Comparison of ENCODE assay signal across 10 cellular contexts in the genomic region with DNA sequence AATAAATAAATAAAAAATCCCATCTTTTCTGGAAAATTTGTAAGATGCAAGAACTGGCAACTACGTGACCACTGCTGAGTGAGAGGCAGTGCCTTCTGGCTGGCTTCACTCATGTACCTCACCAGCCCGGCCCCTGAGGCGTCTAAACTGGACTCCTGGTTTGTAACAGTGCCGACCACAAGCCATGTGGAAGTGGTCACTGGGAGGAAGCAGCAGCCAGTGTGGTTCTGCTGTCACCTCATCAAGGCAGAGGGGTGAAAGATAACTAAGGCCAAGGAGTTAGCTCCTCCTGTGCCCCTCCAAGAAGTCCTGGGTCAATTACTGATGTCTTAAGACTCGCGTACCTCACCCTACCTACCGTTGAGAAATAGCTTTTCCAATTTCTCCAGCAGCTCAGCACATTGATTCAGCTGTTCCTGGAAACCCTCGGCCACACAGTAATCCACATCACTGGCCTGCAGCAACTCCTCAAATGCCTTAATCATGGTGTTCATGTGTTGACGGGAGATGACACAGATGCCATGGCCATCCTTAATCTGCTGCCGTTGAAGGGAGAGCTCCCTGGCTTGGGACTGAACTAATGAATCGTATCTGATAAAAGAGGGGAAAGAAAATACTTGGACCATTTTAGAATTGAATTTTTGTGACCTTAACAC.
DNase-seq lines count a peak whose midpoint lies in the region; ATAC-seq and TF ChIP-seq lines count a peak whose summit lies in the region.
"Had no signal": no experiment of that assay in that cellular context is flagged by ENCODE, and none has a peak within 500 bp of the region (broad histone marks: within the 10 kb centered on the region; RNA-seq: fewer than 3 reads in every experiment).

No MANE protein-coding gene starts in this region.

- H3K4me1 ChIP-seq in ACC112 (ENCODE audit: control insufficient read depth, insufficient read depth, low read length, unreplicated experiment) (peaks cover 70% of the 10 kb centered on the region), mucosa of descending colon (ENCODE audit: low read depth) (peaks cover 5% of the 10 kb centered on the region)
- H3K4me1 ChIP-seq: Peyer's patch had no signal

- intact Hi-C loops in mucosa of descending colon (cut with DNase I, micrococcal nuclease): no loop called here

- H3K79me2 ChIP-seq in ACC112 (ENCODE audit: control insufficient read depth, insufficient read depth, low read length, unreplicated experiment): peaks cover 2% of the 10 kb centered on the region

- no peak overlapping the region for H3K4me3 ChIP-seq in ACC112 (ENCODE audit: low read depth, low read length)
- H3K4me3 ChIP-seq in mucosa of descending colon: no peak overlapping the region
- H3K4me3 ChIP-seq: Peyer's patch had no signal

- peak overlapping the region; percentile 38; the same call in 1 of the 2 replicates for H3K27ac ChIP-seq in ACC112 (ENCODE audit: low read depth, low read length)
- H3K27ac ChIP-seq: Peyer's patch had no signal

- ATAC-seq in mucosa of descending colon (peak; percentile 34), HG03469 (IDR thresholded peaks at IDR 0.05; ENCODE audit: unreplicated experiment) (no peak)

- no peaks in the 10 kb centered on the region for H3K9me3 ChIP-seq in mucosa of descending colon
- H3K9me3 ChIP-seq: Peyer's patch had no signal

- TF ChIP-seq CTCF in mucosa of descending colon (IDR thresholded peaks at IDR 0.05): no peak

- peak; percentile 17 for DNase-seq in KG1 (lab: John Stamatoyannopoulos, UW)
- peak; percentile 65 for DNase-seq in amniotic epithelial cell (ENCODE audit: low read depth)
- DNase-seq in mucosa of descending colon: peak; percentile 25 to 51 (median 29)
- DNase-seq in OCI-M2 (lab: John Stamatoyannopoulos, UW; ENCODE audit: unreplicated experiment): no peak
- DNase-seq in NCI-H1436 treated with DMSO at 0.1 percent for 48 hours (lab: John Stamatoyannopoulos, UW): no peak
- no peak for DNase-seq in occipital lobe (lab: John Stamatoyannopoulos, UW)
- DNase-seq: NCI-H2171 treated with DMSO at 0.1 percent for 48 hours had no signal

- no peaks in the 10 kb centered on the region for H3K27me3 ChIP-seq in ACC112 (ENCODE audit: insufficient read depth, low read length)
- H3K27me3 ChIP-seq: Peyer's patch had no signal

- H3K36me3 ChIP-seq in ACC112 (ENCODE audit: insufficient read depth, low read length) (0 out of 2 replicates have a peak, but pooled peaks cover 9% of the 10 kb centered on the region), mucosa of descending colon (ENCODE audit: low read depth) (no peaks in the 10 kb centered on the region)

- no peak overlapping the region for H2AFZ ChIP-seq in ACC112 (ENCODE audit: low read length, unreplicated experiment)

Comparison
In these comparisons a context has a peak if more than half of its experiments do, and no peak if none do; other contexts are left out.
1. DNase-seq: peak in KG1 (single experiment), amniotic epithelial cell (single experiment) and mucosa of descending colon (3 of 3); none in OCI-M2 (single experiment), NCI-H1436 treated with DMSO at 0.1 percent for 48 hours (single experiment) and occipital lobe (single experiment).